10 cellular contexts compared by ENCODE assay signal in genomic region chr12:79409562-79409961, GRCh38.
DNase-seq lines count a peak whose midpoint lies in the region; ATAC-seq and TF ChIP-seq lines count a peak whose summit lies in the region.
"Had no signal": no experiment of that assay in that cellular context is flagged by ENCODE, and none has a peak within 500 bp of the region (broad histone marks: within the 10 kb centered on the region; RNA-seq: fewer than 3 reads in every experiment).

No MANE protein-coding gene starts in this region.

- H3K27me3 Mint-ChIP-seq in T-helper 17 cell = no peaks in the 10 kb centered on the region

- H3K4me1 ChIP-seq in osteoblast (ENCODE audit: insufficient read depth, low read length) (peaks cover 45% of the 10 kb centered on the region), aorta (ENCODE audit: control insufficient read depth in 1 of 2, insufficient read depth in 2 of 2, low read length in 2 of 2) (peaks cover 2 to 3% of the 10 kb centered on the region in 2 donors)
- H3K4me1 ChIP-seq: BLaER1 had no signal

- intact Hi-C loops in aorta (cut with DNase I) = loop anchor here (2.0 to 10.0 kb wide), 7 partner anchors 148 to 865 kb away; partner anchors contain the start of gene PAWR (in 1 of the 2)

- DNase-seq in AG10803 (ENCODE audit: low read depth) = peak; percentile 86
- peak; percentile 7 for DNase-seq in OCI-M1 (lab: John Stamatoyannopoulos, UW)
- DNase-seq in epithelial cell of esophagus (ENCODE audit: low read depth) = peak; percentile 51
- DNase-seq in osteoblast (ENCODE audit: insufficient read length, low spot score, missing footprints) = no peak
- DNase-seq in aorta = no peak
- DNase-seq in T-helper 17 cell = no peak
- DNase-seq in SW480 (ENCODE audit: low spot score) = no peak
- DNase-seq: MV-4-11 had no signal

- H4K20me1 ChIP-seq in osteoblast (ENCODE audit: insufficient read depth, low read length) = no peaks in the 10 kb centered on the region
- H4K20me1 ChIP-seq: BLaER1 had no signal

- H3K79me2 ChIP-seq in osteoblast (ENCODE audit: insufficient read depth, low read length) = no peaks in the 10 kb centered on the region

- no peaks in the 10 kb centered on the region for H3K4me1 Mint-ChIP-seq in T-helper 17 cell

- H2AFZ ChIP-seq in osteoblast (ENCODE audit: low read length) = peak overlapping the region; percentile 11

- H3K36me3 ChIP-seq in osteoblast (ENCODE audit: insufficient read depth, low read length) (no peaks in the 10 kb centered on the region), aorta (ENCODE audit: control insufficient read depth in 1 of 2, insufficient read depth in 2 of 2, low read length in 1 of 2) (no peaks in the 10 kb centered on the region)

- H3K27ac Mint-ChIP-seq in T-helper 17 cell = no peak overlapping the region

- H3K27me3 ChIP-seq in osteoblast (ENCODE audit: insufficient read depth, low read length) (no peaks in the 10 kb centered on the region), aorta (ENCODE audit: control insufficient read depth in 1 of 2, insufficient read depth in 2 of 2, low read length in 1 of 2) (no peaks in the 10 kb centered on the region)
- H3K27me3 ChIP-seq: BLaER1 had no signal

- H3K4me3 Mint-ChIP-seq in T-helper 17 cell = no peak overlapping the region

- H3K9me3 ChIP-seq in osteoblast (ENCODE audit: low read depth, low read length) = no peaks in the 10 kb centered on the region
- no peaks in the 10 kb centered on the region for H3K9me3 ChIP-seq in aorta (ENCODE audit: control insufficient read depth, low read length)
- H3K9me3 ChIP-seq in T-helper 17 cell (ENCODE audit: control insufficient read depth, low read length, poor library complexity, severe bottlenecking) = no peaks in the 10 kb centered on the region
- H3K9me3 ChIP-seq: BLaER1 had no signal

- TF ChIP-seq CTCF in AG10803 (conservative IDR thresholded peaks at IDR 0.05; ENCODE audit: low read length) (no peak), epithelial cell of esophagus (IDR thresholded peaks at IDR 0.05; ENCODE audit: insufficient read depth, low read depth, low read length, missing control alignments) (no peak), osteoblast (IDR thresholded peaks at IDR 0.05; ENCODE audit: extremely low read depth, low read depth, low read length) (no peak)

- H3K27ac ChIP-seq in osteoblast (ENCODE audit: low read depth, low read length) (peak overlapping the region; percentile 79), aorta (ENCODE audit: low read depth in 1 of 2, low read length in 2 of 2) (peak overlapping the region in 1 of 2 donors; percentile 82)
- H3K27ac ChIP-seq: BLaER1 had no signal

- no peak overlapping the region for H3K4me3 ChIP-seq in AG10803 (ENCODE audit: low read length)
- no peak overlapping the region for H3K4me3 ChIP-seq in epithelial cell of esophagus (ENCODE audit: low read length)
- no peak overlapping the region for H3K4me3 ChIP-seq in osteoblast (ENCODE audit: insufficient read depth, low read length)
- peak overlapping the region in 1 of 2 donors; percentile 10 for H3K4me3 ChIP-seq in aorta (ENCODE audit: low read length in 2 of 2)
- H3K4me3 ChIP-seq: BLaER1 had no signal

- WGBS in aorta, 2 donors = 4% methylated on average over 2 of the region's 2 CpGs

- no peaks in the 10 kb centered on the region for H3K36me3 Mint-ChIP-seq in T-helper 17 cell (ENCODE audit: low read depth)

- peak overlapping the region; percentile 33 for H3K4me2 ChIP-seq in osteoblast (ENCODE audit: insufficient read depth, low read length)
- H3K4me2 ChIP-seq: BLaER1 had no signal

- ATAC-seq in aorta (ENCODE audit: low FRiP score) (no peak), T-helper 17 cell (no peak), HG02798 (IDR thresholded peaks at IDR 0.05; ENCODE audit: poor library complexity, unreplicated experiment) (no peak)

Comparison
In these comparisons a context has a peak if more than half of its experiments do, and no peak if none do; other contexts are left out.
1. DNase-seq: peak in AG10803 (single experiment), OCI-M1 (single experiment) and epithelial cell of esophagus (single experiment); none in osteoblast (single experiment), aorta (0 of 2), T-helper 17 cell (0 of 3) and SW480 (single experiment).